8 cellular contexts compared by ENCODE assay signal in genomic region chr1:223531742-223532341, GRCh38.
DNase-seq lines count a peak whose midpoint lies in the region; ATAC-seq, FAIRE-seq and TF ChIP-seq lines count a peak whose summit lies in the region.

No MANE protein-coding gene starts in this region.

- no peaks in the 10 kb centered on the region for H3K4me1 ChIP-seq in pancreas

- DNase-seq in GM03348 (ENCODE audit: low spot score) (peak; percentile 55), NCI-H774 (lab: John Stamatoyannopoulos, UW) (peak; percentile 63), activated T-cell treated with anti-CD3 and anti-CD28 coated beads for 1 hour (ENCODE audit: low read depth) (peak; percentile 26), fibroblast of the conjunctiva (ENCODE audit: low read depth) (peak; percentile 2), pancreas (peak in 5 of 6 donors; percentile 36 to 86 (median 54)), GM19238 (ENCODE audit: insufficient read length, low spot score) (no peak)

- peak; percentile 58 for ATAC-seq in HG02870 (IDR thresholded peaks at IDR 0.05; ENCODE audit: unreplicated experiment)
- peak in 3 of 4 donors; percentile 72 to 89 (median 81) for ATAC-seq in pancreas
- no peak for ATAC-seq in GM19455 (IDR thresholded peaks at IDR 0.05; ENCODE audit: unreplicated experiment)

- 37 to 38% methylated on average over 11 of the region's 11 CpGs for WGBS in pancreas, 2 donors

- no peak for FAIRE-seq in pancreas (lab: Jason Lieb, UNC)

- TF ChIP-seq CTCF in pancreas (IDR thresholded peaks at IDR 0.05) = peak; percentile 21 to 59 (median 53)

- intact Hi-C loops in pancreas (cut with DNase I) = no loop called here

- no peaks in the 10 kb centered on the region for H3K9me3 ChIP-seq in pancreas

- no peaks in the 10 kb centered on the region for H3K27me3 ChIP-seq in pancreas

- no peak overlapping the region for H3K4me3 ChIP-seq in pancreas

- no peaks in the 10 kb centered on the region for H3K36me3 ChIP-seq in pancreas

- no peak overlapping the region for H3K27ac ChIP-seq in pancreas
